28 cellular contexts compared by ENCODE assay signal in genomic region chr1:49626474-49626873, GRCh38.
"Had no signal": no experiment of that assay in that cellular context is flagged by ENCODE, and none has a peak within 500 bp of the region (broad histone marks: within the 10 kb centered on the region; RNA-seq: fewer than 3 reads in every experiment).

No MANE protein-coding gene starts in this region.

- H3K4me1 ChIP-seq: ascending aorta, body of pancreas, breast epithelium, SJCRH30 had no signal

- H3K27ac ChIP-seq: ascending aorta, body of pancreas, breast epithelium, PC-9, SJCRH30, SK-N-MC, WERI-Rb-1 had no signal

- H3K9me3 ChIP-seq: ascending aorta, body of pancreas, breast epithelium, SJCRH30 had no signal

- H2AFZ ChIP-seq: PC-9 had no signal

- H3K4me3 ChIP-seq: ascending aorta, body of pancreas, breast epithelium, PC-9, SJCRH30, SK-N-MC had no signal

- H3K27me3 ChIP-seq: ascending aorta, body of pancreas, breast epithelium, SJCRH30 had no signal

- H3K4me2 ChIP-seq: PC-9 had no signal

- ATAC-seq: body of pancreas had no signal

- DNase-seq: activated CD4-positive, alpha-beta memory T cell treated with anti-CD3 and anti-CD28 coated beads, Interleukin-2, amount 10 ng/mL, durations not matched to agents 7 days and 5 days; activated CD4-positive, alpha-beta T cell treated with anti-CD3 and anti-CD28 coated beads for 1 hour; activated CD4-positive, alpha-beta T cell treated with anti-CD3 and anti-CD28 coated beads for 48 hours; activated CD4-positive, CD25-positive, alpha-beta regulatory T cell; activated gamma-delta T cell; activated naive CD4-positive, alpha-beta T cell treated with Interleukin-2 at 50 U/mL for 16 hours; activated naive CD8-positive, alpha-beta T cell treated with anti-CD3 and anti-CD28 coated beads, Interleukin-2, amount 10 ng/mL, durations not matched to agents 7 days and 5 days; activated T-cell treated with anti-CD3 and anti-CD28 coated beads, Interleukin-2, amount 50 U/mL, for 1 hour; amygdala; body of pancreas; caudate nucleus; cerebellar nuclear complex; MM.1S; MV-4-11; NCI-H1092; NCI-H1436 treated with DMSO at 0.1 percent for 48 hours; NCI-H1694 treated with DMSO at 0.1 percent for 48 hours; NCI-H2029; NCI-H345; NCI-H524 treated with DMSO at 0.1 percent for 48 hours; PC-9; SHP77; SJCRH30; T1000; WERI-Rb-1 had no signal

- H3K36me3 ChIP-seq: ascending aorta, breast epithelium, SJCRH30, WERI-Rb-1 had no signal
